In genomic region chr17:50697663-50698272, GRCh38 we compare ENCODE assay signal across 12 cellular contexts. TPM values are rescaled to one million over a fixed set of nuclear protein-coding genes. Genes with fewer than 3 reads are reported as not detected.
DNase-seq lines count a peak whose midpoint lies in the region; ATAC-seq and TF ChIP-seq lines count a peak whose summit lies in the region.
"Had no signal": no experiment of that assay in that cellular context is flagged by ENCODE, and none has a peak within 500 bp of the region (broad histone marks: within the 10 kb centered on the region; RNA-seq: fewer than 3 reads in every experiment).

No MANE protein-coding gene starts in this region.

- H3K9me3 Mint-ChIP-seq in chondrocyte (ENCODE audit: low read depth) = no peaks in the 10 kb centered on the region
- H3K9me3 Mint-ChIP-seq in neural crest cell = no peaks in the 10 kb centered on the region
- H3K9me3 Mint-ChIP-seq: activated CD4-positive, alpha-beta T cell treated with anti-CD3 and anti-CD28 coated beads, Interleukin-2, amount 10 ng/mL, durations not matched to agents 7 days and 5 days had no signal

- H3K27me3 Mint-ChIP-seq in chondrocyte (ENCODE audit: low read depth) (no peaks in the 10 kb centered on the region), neural crest cell (ENCODE audit: low read depth) (no peaks in the 10 kb centered on the region)
- H3K27me3 Mint-ChIP-seq: activated CD4-positive, alpha-beta T cell treated with anti-CD3 and anti-CD28 coated beads, Interleukin-2, amount 10 ng/mL, durations not matched to agents 7 days and 5 days had no signal

- no peaks in the 10 kb centered on the region for H4K20me1 ChIP-seq in MM.1S (ENCODE audit: insufficient read depth, low read length)

- peaks cover 19% of the 10 kb centered on the region for H3K36me3 ChIP-seq in MM.1S (replicated peaks; ENCODE audit: insufficient read depth, low read length)

- no peak overlapping the region for H2AFZ ChIP-seq in MM.1S (ENCODE audit: low read length)

- peaks cover 42% of the 10 kb centered on the region for H3K4me1 ChIP-seq in MM.1S (ENCODE audit: low read length)
- H3K4me1 ChIP-seq: breast epithelium had no signal

- H3K4me1 Mint-ChIP-seq in chondrocyte (ENCODE audit: low read depth) (peaks cover 30% of the 10 kb centered on the region), neural crest cell (no peaks in the 10 kb centered on the region)

- no peaks in the 10 kb centered on the region for H3K9me3 ChIP-seq in MM.1S (replicated peaks; ENCODE audit: insufficient read depth, low read length)
- H3K9me3 ChIP-seq: breast epithelium had no signal

- DNase-seq in DMS53 (lab: John Stamatoyannopoulos, UW) (peak; percentile 58), MM.1S (peak; percentile 46), chondrocyte (ENCODE audit: low spot score) (no peak), neural crest cell (ENCODE audit: low read depth, low spot score) (no peak), NCI-H187 treated with DMSO at 0.1 percent for 48 hours (lab: John Stamatoyannopoulos, UW) (no peak)
- no peak for DNase-seq in activated CD4-positive, alpha-beta T cell treated with anti-CD3 and anti-CD28 coated beads, Interleukin-2, amount 50 U/mL, for 48 hours
- DNase-seq: activated CD4-positive, alpha-beta T cell treated with anti-CD3 and anti-CD28 coated beads, Interleukin-2, amount 10 ng/mL, durations not matched to agents 7 days and 5 days; NCI-H345; stimulated activated naive CD4-positive, alpha-beta T cell treated with Interleukin-2 at 50 U/mL for 16 hours had no signal

- peak overlapping the region; percentile 15; the same call in 1 of the 2 replicates for H3K9ac ChIP-seq in MM.1S (ENCODE audit: low read length)

- H3K4me3 ChIP-seq in MM.1S (ENCODE audit: low read length) = no peak overlapping the region
- H3K4me3 ChIP-seq: breast epithelium had no signal

- peaks cover 26% of the 10 kb centered on the region for H3K36me3 Mint-ChIP-seq in chondrocyte (ENCODE audit: low read depth)
- H3K36me3 Mint-ChIP-seq in neural crest cell (ENCODE audit: low read depth) = peaks cover 14% of the 10 kb centered on the region

- H3K4me2 ChIP-seq in MM.1S (ENCODE audit: low read depth, low read length) = peak overlapping the region; percentile 84

- peaks cover 58% of the 10 kb centered on the region for H3K79me2 ChIP-seq in MM.1S (ENCODE audit: low read length)

- no peak overlapping the region for H3K4me3 Mint-ChIP-seq in chondrocyte (ENCODE audit: unreplicated experiment)
- H3K4me3 Mint-ChIP-seq in neural crest cell = no peak overlapping the region
- H3K4me3 Mint-ChIP-seq: activated CD4-positive, alpha-beta T cell treated with anti-CD3 and anti-CD28 coated beads, Interleukin-2, amount 10 ng/mL, durations not matched to agents 7 days and 5 days had no signal

- ATAC-seq in GM18519 (IDR thresholded peaks at IDR 0.05; ENCODE audit: low FRiP score, unreplicated experiment) = no peak
- ATAC-seq: sciatic nerve had no signal

- H3K27ac ChIP-seq in MM.1S (ENCODE audit: low read length) = peak overlapping the region; percentile 82; the same call in 1 of the 2 replicates
- H3K27ac ChIP-seq: breast epithelium had no signal

- peaks cover 35% of the 10 kb centered on the region for H3F3A ChIP-seq in MM.1S (ENCODE audit: insufficient read depth, low read length)

- peak; percentile 31 for TF ChIP-seq CTCF in MM.1S (IDR thresholded peaks at IDR 0.05; ENCODE audit: low read length)
- TF ChIP-seq CTCF in chondrocyte (IDR thresholded peaks at IDR 0.05) = peak; percentile 13
- no peak for TF ChIP-seq CTCF in neural crest cell (conservative IDR thresholded peaks at IDR 0.05)

- no peaks in the 10 kb centered on the region for H3K27me3 ChIP-seq in MM.1S (replicated peaks; ENCODE audit: insufficient read depth, low read length)
- H3K27me3 ChIP-seq: breast epithelium had no signal

- H3K9me2 ChIP-seq in MM.1S (replicated peaks; ENCODE audit: insufficient read depth, low read length) = no peaks in the 10 kb centered on the region

- H3K27ac Mint-ChIP-seq in chondrocyte (ENCODE audit: unreplicated experiment) (no peak overlapping the region), neural crest cell (ENCODE audit: unreplicated experiment) (peak overlapping the region; percentile 28)

RNA-seq across cellular contexts. Expression of gene ANKRD40, which starts 9.9 kb away (rescaled TPM):
- 34.6 to 39.4 TPM (median 36.1 TPM) in 3 replicates for total RNA-seq in chondrocyte
- total RNA-seq in neural crest cell = 62.0 and 64.0 TPM in 2 replicates

RNA-seq across cellular contexts. Expression of gene LUC7L3, which starts 21.6 kb away (rescaled TPM):
- total RNA-seq in chondrocyte (71.5 to 99.0 TPM (median 73.9 TPM) in 3 replicates), neural crest cell (175 and 188 TPM in 2 replicates)

Comparison
In these comparisons a context has a peak if more than half of its experiments do, and no peak if none do; other contexts are left out.
1. DNase-seq: peak in DMS53 (single experiment) and MM.1S (single experiment); none in chondrocyte (single experiment), neural crest cell (single experiment), NCI-H187 treated with DMSO at 0.1 percent for 48 hours (single experiment) and activated CD4-positive, alpha-beta T cell treated with anti-CD3 and anti-CD28 coated beads, Interleukin-2, amount 50 U/mL, for 48 hours (0 of 2).